8 cellular contexts compared by ENCODE assay signal in the genomic region with DNA sequence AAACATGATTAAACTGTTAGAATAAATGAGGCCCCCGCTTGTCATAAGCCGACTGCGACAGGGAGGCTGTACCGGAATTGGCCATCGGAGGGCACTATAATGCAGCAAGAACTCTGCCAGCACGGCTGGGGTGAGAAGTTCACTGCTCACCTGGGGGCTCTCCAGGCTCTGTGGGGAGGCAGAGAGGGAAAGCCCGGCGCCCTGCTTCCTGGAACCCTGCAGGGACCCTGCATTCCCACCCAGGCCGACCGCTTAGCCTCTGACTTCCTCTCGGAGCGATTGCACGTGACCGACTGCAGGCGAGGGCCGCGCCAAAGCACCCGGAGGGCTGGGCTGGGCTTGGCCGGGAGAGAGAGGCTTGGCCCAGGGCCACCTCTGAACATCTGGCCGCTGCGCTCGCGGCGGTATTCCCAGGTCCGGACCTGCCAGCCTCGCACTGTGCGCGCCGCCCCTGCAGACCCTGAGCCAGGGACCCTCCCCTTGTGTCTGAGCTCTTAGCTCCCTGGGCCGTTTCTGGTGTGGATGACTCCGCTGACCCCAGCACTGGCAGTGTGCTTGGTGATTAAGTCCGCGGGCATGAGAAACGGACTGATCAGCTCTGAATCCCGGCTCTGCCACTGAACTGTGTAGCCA. TPM values are rescaled to one million over a fixed set of nuclear protein-coding genes. Genes with fewer than 3 reads are reported as not detected.
A peak's percentile ranks its signal among the peaks of the same experiment; 100 is the strongest.
DNase-seq lines count a peak whose midpoint lies in the region; ATAC-seq and TF ChIP-seq lines count a peak whose summit lies in the region.

No MANE protein-coding gene starts in this region.

- TF ChIP-seq POLR2A in lower leg skin (IDR thresholded peaks at IDR 0.05) = no peak

- ATAC-seq in GM19372 (IDR thresholded peaks at IDR 0.05; ENCODE audit: low read depth, unreplicated experiment) = peak; percentile 90
- peak; percentile 93 for ATAC-seq in HG03520 (IDR thresholded peaks at IDR 0.05; ENCODE audit: unreplicated experiment)

- DNase-seq in C1 segment of cervical spinal cord (lab: John Stamatoyannopoulos, UW) (peak; percentile 3 to 62 (median 46)), NCI-H526 (lab: John Stamatoyannopoulos, UW) (peak; percentile 38 to 77), dermis microvascular lymphatic vessel endothelial cell (ENCODE audit: low read depth in 2 of 2) (peak; percentile 84 to 94), lower leg skin (ENCODE audit: low spot score in 2 of 2) (peak; percentile 60 to 93)
- DNase-seq in activated CD4-positive, alpha-beta T cell treated with anti-CD3 and anti-CD28 coated beads, Interleukin-2, amount 50 U/mL, for 1 hour = peak; percentile 83
- peak; percentile 77 to 81 for DNase-seq in stimulated activated CD4-positive, alpha-beta T cell treated with anti-CD3 and anti-CD28 coated beads, Interleukin-4, amount 100 ng/mL, for 4 hours

- WGBS in lower leg skin, 2 donors = 4 to 6% methylated on average over 21 of the region's 35 CpGs

- peak overlapping the region; percentile 34 for H3K4me3 ChIP-seq in lower leg skin (ENCODE audit: low read depth, poor library complexity, severe bottlenecking)

- TF ChIP-seq CTCF in lower leg skin (IDR thresholded peaks at IDR 0.05) = no peak

- intact Hi-C loops in lower leg skin (cut with DNase I; ENCODE audit: low total_unique reads) = no loop called here

RNA-seq across cellular contexts. Expression of a gene that starts 26.2 kb away (rescaled TPM):
- total RNA-seq in dermis microvascular lymphatic vessel endothelial cell = not detected in 2 replicates
- total RNA-seq in lower leg skin = not detected

Comparison
In these comparisons a context has a peak if more than half of its experiments do, and no peak if none do; other contexts are left out.
1. Peak in every context shown above with its lines: DNase-seq, ATAC-seq and H3K4me3 ChIP-seq.